9 cellular contexts compared by ENCODE assay signal in the genomic region with DNA sequence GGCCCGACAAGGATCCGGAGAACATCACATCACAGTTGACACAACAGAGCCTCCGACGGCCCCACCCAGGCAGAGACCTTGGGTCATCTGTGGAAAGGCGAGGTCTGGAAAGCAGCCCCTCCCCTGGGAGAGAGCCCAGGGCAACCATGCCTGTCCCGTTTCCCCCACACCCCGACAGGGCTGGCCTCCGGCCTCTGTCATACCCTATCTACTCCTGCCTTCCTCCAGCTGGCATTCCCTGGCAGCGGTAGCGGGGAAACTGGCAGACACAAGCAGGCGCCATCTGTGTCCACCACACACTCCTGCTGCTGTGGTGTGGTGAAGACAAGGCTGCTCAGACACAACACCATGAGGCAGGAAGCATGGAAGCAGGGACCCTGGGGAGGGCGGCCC. TPM values are rescaled to one million over a fixed set of nuclear protein-coding genes. Genes with fewer than 3 reads are reported as not detected.
DNase-seq lines count a peak whose midpoint lies in the region; ATAC-seq and TF ChIP-seq lines count a peak whose summit lies in the region.
"Not testable (repeated sequence)": the region's sequence is repeated elsewhere in the genome, so short reads cannot be mapped to it uniquely, and the experiment has no call there.
"Had no signal": no experiment of that assay in that cellular context is flagged by ENCODE, and none has a peak within 500 bp of the region (broad histone marks: within the 10 kb centered on the region; RNA-seq: fewer than 3 reads in every experiment).

No MANE protein-coding gene starts in this region.

- H3K27me3 Mint-ChIP-seq in activated T-helper 17 cell treated with anti-CD3 and anti-CD28 coated beads, Interleukin-2, amount 50 U/mL, for 72 hours; nephron progenitor cell (ENCODE audit: low read depth, poor library complexity): not testable (repeated sequence)

- not testable (repeated sequence) for H3K9me3 Mint-ChIP-seq in activated T-helper 17 cell treated with anti-CD3 and anti-CD28 coated beads, Interleukin-2, amount 50 U/mL, for 72 hours; nephron progenitor cell

- TF ChIP-seq CTCF in dorsolateral prefrontal cortex (IDR thresholded peaks at IDR 0.05 in 54 of 56, conservative IDR thresholded peaks at IDR 0.05 in 2 of 56; ENCODE audit: low read depth in 1 of 56, partially characterized antibody in 56 of 56), result peak in 1 of 56 donors; percentile 4
- TF ChIP-seq CTCF in heart right ventricle (IDR thresholded peaks at IDR 0.05); nephron progenitor cell (IDR thresholded peaks at IDR 0.05); psoas muscle (IDR thresholded peaks at IDR 0.05); upper lobe of left lung (IDR thresholded peaks at IDR 0.05): not testable (repeated sequence)

- intact Hi-C loops in dorsolateral prefrontal cortex (cut with DNase I); psoas muscle (cut with DNase I): not testable (repeated sequence)
- intact Hi-C loops in heart right ventricle (cut with DNase I), result loop anchor here in 4 of 10 donors (2.0 to 10.0 kb wide), 3 partner anchors 15 to 803 kb away; partner anchors contain the start of gene MORF4L1 (in 1 of the 4)

- TF ChIP-seq EP300 in upper lobe of left lung (IDR thresholded peaks at IDR 0.05), result not testable (repeated sequence)

- H3K36me3 Mint-ChIP-seq in activated T-helper 17 cell treated with anti-CD3 and anti-CD28 coated beads, Interleukin-2, amount 50 U/mL, for 72 hours (ENCODE audit: low read depth); nephron progenitor cell (ENCODE audit: low read depth): not testable (repeated sequence)

- H3K27ac ChIP-seq in dorsolateral prefrontal cortex, result peak overlapping the region in 2 of 59 donors; percentile 14 to 18
- peak overlapping the region in 7 of 10 donors; percentile 27 to 73 (median 55) for H3K27ac ChIP-seq in heart right ventricle
- H3K27ac ChIP-seq in psoas muscle, result not testable (repeated sequence)
- peak overlapping the region in 3 of 4 donors; percentile 40 to 50 (median 46) for H3K27ac ChIP-seq in upper lobe of left lung

- not testable (repeated sequence) for H3K27me3 ChIP-seq in dorsolateral prefrontal cortex; heart right ventricle; psoas muscle (ENCODE audit: insufficient read depth in 3 of 3, low read length in 2 of 3); upper lobe of left lung

- in situ Hi-C loops in G401 (cut with HindIII; ENCODE audit: low sequenced_read_pairs), result not testable (repeated sequence)

- H3K4me3 Mint-ChIP-seq in activated T-helper 17 cell treated with anti-CD3 and anti-CD28 coated beads, Interleukin-2, amount 50 U/mL, for 72 hours; nephron progenitor cell: not testable (repeated sequence)

- WGBS in heart right ventricle, 2 donors, result 50 to 65% methylated on average over 12 of the region's 12 CpGs
- 21 to 39% (median 32%) methylated on average over 10 to 12 of the region's 12 CpGs for WGBS in psoas muscle, 3 donors
- 54 to 67% methylated on average over 2 to 12 of the region's 12 CpGs for WGBS in upper lobe of left lung, 2 donors

- ATAC-seq in activated T-helper 17 cell treated with anti-CD3 and anti-CD28 coated beads, Interleukin-2, amount 50 U/mL, for 72 hours (replicated peaks); upper lobe of left lung (ENCODE audit: low FRiP score in 2 of 2): not testable (repeated sequence)
- peak; percentile 63 to 86 (median 72) for ATAC-seq in heart right ventricle
- ATAC-seq in left lobe of liver, result peak; percentile 8
- ATAC-seq in psoas muscle, result peak; percentile 50 to 78 (median 58)

- DNase-seq in G401 (ENCODE audit: low spot score) (peak; percentile 92), dorsolateral prefrontal cortex (peak; percentile 38 to 84 (median 70)), heart right ventricle (peak; percentile 74 to 75), psoas muscle (peak in 1 of 2 donors; percentile 54), upper lobe of left lung (peak in 1 of 2 donors; percentile 66)
- DNase-seq in left lobe of liver (ENCODE audit: low spot score); nephron progenitor cell: not testable (repeated sequence)

- not testable (repeated sequence) for TF ChIP-seq POLR2A in upper lobe of left lung (IDR thresholded peaks at IDR 0.05)

- H3K27ac Mint-ChIP-seq in activated T-helper 17 cell treated with anti-CD3 and anti-CD28 coated beads, Interleukin-2, amount 50 U/mL, for 72 hours, result peak overlapping the region; percentile 23
- peak overlapping the region; percentile 32 for H3K27ac Mint-ChIP-seq in nephron progenitor cell

- H3K36me3 ChIP-seq in heart right ventricle; psoas muscle (ENCODE audit: insufficient read depth in 1 of 2, low read depth in 1 of 2); upper lobe of left lung: not testable (repeated sequence)

- H3K4me1 ChIP-seq in heart right ventricle (peaks cover 7 to 36% (median 23%) of the 10 kb centered on the region in 9 donors), upper lobe of left lung (peaks cover 14 to 20% (median 16%) of the 10 kb centered on the region in 4 donors)
- H3K4me1 ChIP-seq in psoas muscle, result not testable (repeated sequence)

- H3K4me1 Mint-ChIP-seq in activated T-helper 17 cell treated with anti-CD3 and anti-CD28 coated beads, Interleukin-2, amount 50 U/mL, for 72 hours, result not testable (repeated sequence)
- H3K4me1 Mint-ChIP-seq in nephron progenitor cell, result peaks cover 11% of the 10 kb centered on the region

- H3K9me3 ChIP-seq in heart right ventricle, psoas muscle, upper lobe of left lung: not testable (repeated sequence)

- peak overlapping the region in 1 of 59 donors; percentile 16 for H3K4me3 ChIP-seq in dorsolateral prefrontal cortex
- not testable (repeated sequence) for H3K4me3 ChIP-seq in heart right ventricle, psoas muscle, upper lobe of left lung

RNA-seq across cellular contexts. Expression of gene ADAMTS7, which starts 33.3 kb away (rescaled TPM):
- 6.1 and 8.1 TPM in 2 replicates for total RNA-seq in G401 (2014; rRNA removed; shearing (Covaris generic))
- total RNA-seq in activated T-helper 17 cell treated with anti-CD3 and anti-CD28 coated beads, Interleukin-2, amount 50 U/mL, for 72 hours, result 1 to 10 TPM; 1.2 to 4.4 TPM
- total RNA-seq in dorsolateral prefrontal cortex, result 1 to 10 TPM in 109 of 120 experiments, under 1 TPM in 11; 0.48 to 5.1 (median 1.7) TPM
- total RNA-seq in heart right ventricle, result 10 to 100 TPM in 9 of 10 donors, 1 to 10 TPM in 1; 8.8 to 41.2 (median 17.9) TPM
- polyA plus RNA-seq in heart right ventricle, result 10 to 100 TPM in 1 of 2 donors, 1 to 10 TPM in 1; 3.5 to 47.0 TPM
- 0.86 TPM for total RNA-seq in left lobe of liver
- 1 to 10 TPM in 2 of 4 donors, under 1 TPM in 2; 0.74 to 1.3 (median 0.96) TPM for total RNA-seq in psoas muscle
- under 1 TPM; 0.32 to 0.61 (median 0.59) TPM for polyA plus RNA-seq in psoas muscle
- total RNA-seq in upper lobe of left lung, result 10 to 100 TPM in 1 of 6 donors, 1 to 10 TPM in 5; 1.8 to 10.2 (median 5.1) TPM
- polyA plus RNA-seq: CD14-positive monocyte had no signal
